32 cellular contexts compared by ENCODE assay signal in genomic region chr16:31206776-31207175, GRCh38. TPM values are rescaled to one million over a fixed set of nuclear protein-coding genes. Genes with fewer than 3 reads are reported as not detected.
"Had no signal": no experiment of that assay in that cellular context is flagged by ENCODE, and none has a peak within 500 bp of the region (broad histone marks: within the 10 kb centered on the region; RNA-seq: fewer than 3 reads in every experiment).

No MANE protein-coding gene starts in this region.

- H3K36me3 ChIP-seq: cardiac muscle cell, ovary, suprapubic skin, tibial nerve had no signal

- H3K27ac Mint-ChIP-seq: activated naive CD4-positive, alpha-beta T cell treated with anti-CD3 and anti-CD28 coated beads, Interleukin-2, amount 50 U/mL, for 24 hours; activated naive CD8-positive, alpha-beta T cell treated with anti-CD3 and anti-CD28 coated beads, Interleukin-2, amount 50 U/mL, for 24 hours; activated T-helper 1 cell treated with anti-CD3 and anti-CD28 coated beads, Interleukin-12 subunit alpha, Interleukin-12 subunit beta, Interleukin-2, Interleukin-4 antibody, amounts not matched to agents 30 ng/mL and 10 ng/mL and 1 ng/mL, durations not matched to agents 14 hours and 24 hours and 36 hours; brain; nephron progenitor cell had no signal

- H3K4me3 ChIP-seq: cardiac muscle cell, ovary, psoas muscle, suprapubic skin, tibial nerve had no signal

- H3K9me3 ChIP-seq: ovary, psoas muscle, suprapubic skin, tibial nerve had no signal

- FAIRE-seq: endothelial cell of umbilical vein, keratinocyte had no signal

- DNase-seq: activated CD4-positive, alpha-beta T cell treated with anti-CD3 and anti-CD28 coated beads for 4 hours; activated CD4-positive, alpha-beta T cell treated with anti-CD3 and anti-CD28 coated beads, Interleukin-2, amount 50 U/mL, for 4 hours; activated CD4-positive, CD25-positive, alpha-beta regulatory T cell; activated naive CD8-positive, alpha-beta T cell treated with anti-CD3 and anti-CD28 coated beads, Interleukin-2, amount 50 U/mL, for 24 hours; activated T-cell treated with anti-CD3 and anti-CD28 coated beads for 4 hours; anterior cingulate cortex; cortex of kidney; head of caudate nucleus; hippocampal formation; left cardiac atrium; left ventricle myocardium superior; mammary epithelial cell; naive B cell; nephron progenitor cell; ovary; psoas muscle; stimulated activated CD4-positive, alpha-beta T cell treated with anti-CD3 and anti-CD28 coated beads, Interleukin-15, amount 100 ng/mL, for 24 hours; stimulated activated CD4-positive, alpha-beta T cell treated with anti-CD3 and anti-CD28 coated beads, Interleukin-2, amount 100 ng/mL, for 24 hours; stimulated activated naive CD4-positive, alpha-beta T cell had no signal

- ATAC-seq: activated naive CD8-positive, alpha-beta T cell treated with anti-CD3 and anti-CD28 coated beads, Interleukin-2, amount 50 U/mL, for 24 hours; left cardiac atrium; left ventricle myocardium superior; psoas muscle had no signal

- H3K9me3 Mint-ChIP-seq: activated naive CD4-positive, alpha-beta T cell treated with anti-CD3 and anti-CD28 coated beads, Interleukin-2, amount 50 U/mL, for 24 hours; activated naive CD8-positive, alpha-beta T cell treated with anti-CD3 and anti-CD28 coated beads, Interleukin-2, amount 50 U/mL, for 24 hours; activated T-helper 1 cell treated with anti-CD3 and anti-CD28 coated beads, Interleukin-12 subunit alpha, Interleukin-12 subunit beta, Interleukin-2, Interleukin-4 antibody, amounts not matched to agents 30 ng/mL and 10 ng/mL and 1 ng/mL, durations not matched to agents 14 hours and 24 hours and 36 hours; naive B cell; nephron progenitor cell had no signal

- H3K27ac ChIP-seq: cardiac muscle cell, ovary, psoas muscle, suprapubic skin, tibial nerve had no signal

- H3K36me3 Mint-ChIP-seq: activated naive CD4-positive, alpha-beta T cell treated with anti-CD3 and anti-CD28 coated beads, Interleukin-2, amount 50 U/mL, for 24 hours; naive B cell had no signal

- H3K4me3 Mint-ChIP-seq: activated naive CD4-positive, alpha-beta T cell treated with anti-CD3 and anti-CD28 coated beads, Interleukin-2, amount 50 U/mL, for 24 hours; activated naive CD8-positive, alpha-beta T cell treated with anti-CD3 and anti-CD28 coated beads, Interleukin-2, amount 50 U/mL, for 24 hours; activated T-helper 1 cell treated with anti-CD3 and anti-CD28 coated beads, Interleukin-12 subunit alpha, Interleukin-12 subunit beta, Interleukin-2, Interleukin-4 antibody, amounts not matched to agents 30 ng/mL and 10 ng/mL and 1 ng/mL, durations not matched to agents 14 hours and 24 hours and 36 hours; brain; nephron progenitor cell had no signal

- H3K27me3 ChIP-seq: ovary, suprapubic skin, tibial nerve had no signal

- H3K27me3 Mint-ChIP-seq: activated naive CD4-positive, alpha-beta T cell treated with anti-CD3 and anti-CD28 coated beads, Interleukin-2, amount 50 U/mL, for 24 hours had no signal

RNA-seq across cellular contexts. Expression of gene TRIM72, which starts 7.1 kb away (rescaled TPM):
- total RNA-seq: endothelial cell of umbilical vein; fibroblast of lung; fibroblast of villous mesenchyme; mammary epithelial cell; T-helper 1 cell treated with Interleukin-12 subunit alpha and Interleukin-12 subunit beta and Interleukin-4 antibody, amounts not matched to agents 30 ng/mL and 1 ng/mL, for 36 hours; ureter had no signal
- polyA plus RNA-seq: cardiac muscle cell, endothelial cell of umbilical vein, fibroblast of lung, keratinocyte, mammary epithelial cell had no signal

RNA-seq across cellular contexts. Expression of gene PYDC1, which starts 10.2 kb away (rescaled TPM):
- total RNA-seq: activated T-helper 1 cell treated with anti-CD3 and anti-CD28 coated beads, Interleukin-12 subunit alpha, Interleukin-12 subunit beta, Interleukin-2, Interleukin-4 antibody, amounts not matched to agents 30 ng/mL and 10 ng/mL and 1 ng/mL, durations not matched to agents 14 hours and 24 hours and 36 hours; cardiac muscle cell; endothelial cell of umbilical vein; fibroblast of lung; fibroblast of villous mesenchyme; left cardiac atrium; left ventricle myocardium superior; mammary epithelial cell; ovary; psoas muscle; T-helper 1 cell treated with Interleukin-12 subunit alpha and Interleukin-12 subunit beta and Interleukin-4 antibody, amounts not matched to agents 30 ng/mL and 1 ng/mL, for 36 hours; ureter had no signal
- polyA plus RNA-seq: cardiac muscle cell, endothelial cell of umbilical vein, esophagus, fibroblast of lung, keratinocyte, mammary epithelial cell, ovary, psoas muscle had no signal

RNA-seq across cellular contexts. Expression of gene ITGAM, which starts 53.0 kb away (rescaled TPM):
- total RNA-seq: cardiac muscle cell, endothelial cell of umbilical vein, fibroblast of lung, fibroblast of villous mesenchyme had no signal
- polyA plus RNA-seq: cardiac muscle cell, endothelial cell of umbilical vein had no signal
